16 cellular contexts compared by ENCODE assay signal in genomic region chr11:59903569-59903968, GRCh38. TPM values are rescaled to one million over a fixed set of nuclear protein-coding genes. Genes with fewer than 3 reads are reported as not detected.
"Had no signal": no experiment of that assay in that cellular context is flagged by ENCODE, and none has a peak within 500 bp of the region (broad histone marks: within the 10 kb centered on the region; RNA-seq: fewer than 3 reads in every experiment).

No MANE protein-coding gene starts in this region.

RNA-seq across cellular contexts. Expression of gene OOSP3, which starts 25.0 kb away (rescaled TPM):
- total RNA-seq: stomach, subcutaneous adipose tissue, suprapubic skin, temporal lobe, testis, thoracic aorta, thyroid gland, tibial nerve, transverse colon, upper lobe of left lung, upper lobe of right lung, ureter, urinary bladder, uterus, vagina had no signal
- polyA plus RNA-seq: stomach, urinary bladder had no signal

RNA-seq across cellular contexts. Expression of gene OOSP1, which starts 34.7 kb away (rescaled TPM):
- total RNA-seq: stomach, subcutaneous adipose tissue, suprapubic skin, thoracic aorta, thyroid gland, tibial nerve, transverse colon, upper lobe of right lung, ureter, uterus, vagina had no signal
- polyA plus RNA-seq: stomach, thymus, urinary bladder had no signal

RNA-seq across cellular contexts. Expression of gene TCN1, which starts 37.3 kb away (rescaled TPM):
- total RNA-seq: temporal lobe, thoracic aorta, thyroid gland, tibial nerve, transverse colon, upper lobe of right lung, urinary bladder, uterus had no signal

RNA-seq across cellular contexts. Expression of gene CBLIF, which starts 58.3 kb away (rescaled TPM):
- total RNA-seq: subcutaneous adipose tissue, suprapubic skin, temporal lobe, thyroid gland, tibial nerve, transverse colon, upper lobe of left lung, upper lobe of right lung, ureter, urinary bladder, uterus, vagina had no signal
- polyA plus RNA-seq: urinary bladder had no signal
